ENCODE assay signal across 8 cellular contexts in the genomic region with DNA sequence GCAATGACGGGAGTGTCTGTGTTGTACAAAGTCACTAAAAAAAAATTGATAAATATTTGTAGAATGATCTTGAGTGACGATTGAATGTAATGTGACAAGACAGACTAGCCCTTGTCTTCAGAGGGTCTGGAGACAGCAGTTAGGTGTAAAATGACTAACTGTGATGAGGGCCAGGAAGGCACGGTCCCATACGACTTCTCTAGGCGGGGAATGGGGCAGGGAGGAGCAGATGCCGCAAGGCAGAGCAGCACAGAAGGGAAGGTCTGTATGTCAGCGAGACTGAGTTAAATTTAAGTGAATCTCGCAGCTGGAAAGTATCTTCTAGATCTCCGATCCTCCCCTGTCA. TPM values are rescaled to one million over a fixed set of nuclear protein-coding genes. Genes with fewer than 3 reads are reported as not detected.
DNase-seq lines count a peak whose midpoint lies in the region; ATAC-seq, FAIRE-seq and TF ChIP-seq lines count a peak whose summit lies in the region.

No MANE protein-coding gene starts in this region.

- no peak for TF ChIP-seq POLR2A in endothelial cell of umbilical vein (IDR thresholded peaks at IDR 0.05; ENCODE audit: low read depth, low read length)

- ATAC-seq in GM18511 (IDR thresholded peaks at IDR 0.05; ENCODE audit: unreplicated experiment) = peak; percentile 55

- H3K4me1 Mint-ChIP-seq in HFFc6 (ENCODE audit: low read depth) = peaks cover 30% of the 10 kb centered on the region
- peaks cover 33% of the 10 kb centered on the region for H3K4me1 Mint-ChIP-seq in neural crest cell

- H3K4me3 Mint-ChIP-seq in HFFc6 = peak overlapping the region; percentile 90
- peak overlapping the region; percentile 88 for H3K4me3 Mint-ChIP-seq in neural crest cell

- no peaks in the 10 kb centered on the region for H3K9me3 Mint-ChIP-seq in HFFc6
- peaks cover 3% of the 10 kb centered on the region for H3K9me3 Mint-ChIP-seq in neural crest cell

- intact Hi-C loops in endothelial cell of umbilical vein (cut with micrococcal nuclease) = loop anchor here (1.0 to 2.0 kb wide), 2 partner anchors 27 to 371 kb away; a partner anchor contains a TSS

- H3K36me3 Mint-ChIP-seq in HFFc6 (ENCODE audit: low read depth) (peaks cover 10% of the 10 kb centered on the region; the same call in 1 of the 2 replicates), neural crest cell (ENCODE audit: low read depth) (peaks cover 9% of the 10 kb centered on the region)

- dilution Hi-C loops in endothelial cell of umbilical vein (cut with MboI; ENCODE audit: extremely low pct_ligation_motif_present, low sequenced_read_pairs) = no loop called here

- H3K36me3 ChIP-seq in endothelial cell of umbilical vein (ENCODE audit: control insufficient read depth in 2 of 2, extremely low read depth in 1 of 2, insufficient read depth in 2 of 2, low read length in 2 of 2) = peaks cover 0 to 13% of the 10 kb centered on the region in 2 experiments

- no peaks in the 10 kb centered on the region for H3K9me3 ChIP-seq in endothelial cell of umbilical vein (replicated peaks; ENCODE audit: control insufficient read depth, insufficient read depth, low read length)

- H4K20me1 ChIP-seq in endothelial cell of umbilical vein (replicated peaks; ENCODE audit: control insufficient read depth, extremely low read depth, insufficient read depth, low read length) = no peaks in the 10 kb centered on the region

- H3K27me3 Mint-ChIP-seq in HFFc6 (ENCODE audit: insufficient read depth) = peaks cover 5% of the 10 kb centered on the region; the same call in 1 of the 2 replicates
- no peaks in the 10 kb centered on the region for H3K27me3 Mint-ChIP-seq in neural crest cell (ENCODE audit: low read depth)

- peak overlapping the region; percentile 26 for H3K27ac ChIP-seq in endothelial cell of umbilical vein (ENCODE audit: insufficient read depth, low read depth, low read length)

- H3K9me1 ChIP-seq in endothelial cell of umbilical vein (replicated peaks; ENCODE audit: control insufficient read depth, extremely low read depth, insufficient read depth, low read length) = no peaks in the 10 kb centered on the region

- TF ChIP-seq CTCF in HFFc6 (IDR thresholded peaks at IDR 0.05) = no peak
- no peak for TF ChIP-seq CTCF in endothelial cell of umbilical vein (IDR thresholded peaks at IDR 0.05; ENCODE audit: extremely low read depth in 1 of 2, insufficient read depth in 1 of 2, low read depth in 1 of 2, low read length in 2 of 2)
- TF ChIP-seq CTCF in neural crest cell (conservative IDR thresholded peaks at IDR 0.05) = no peak
- no peak for TF ChIP-seq CTCF in GM20000 (IDR thresholded peaks at IDR 0.05; ENCODE audit: extremely low read depth, missing control alignments)

- CTCF ChIA-PET in endothelial cell of umbilical vein (lab: Charles Lee) = interaction anchor here (1.6 to 1.9 kb wide), 2 partner anchors 14 to 16 kb away, joined by 4 to 6 read pairs; no protein-coding TSS in a partner anchor

- POLR2A ChIA-PET in endothelial cell of umbilical vein (lab: Charles Lee) = no interaction called here

- BruUV-seq in endothelial cell of umbilical vein (replicated peaks; lab: Mats Ljungman, UMichigan) = TSS peak; percentile 71

- peak overlapping the region; percentile 59 for H3K9ac ChIP-seq in endothelial cell of umbilical vein (replicated peaks; ENCODE audit: extremely low read depth, insufficient read depth, low read length)

- in situ Hi-C loops in G401 (cut with HindIII; ENCODE audit: low sequenced_read_pairs) = no loop called here

- no peak for FAIRE-seq in endothelial cell of umbilical vein (lab: Jason Lieb, UNC)

- peak overlapping the region; percentile 74 to 93 (median 92) for H3K4me3 ChIP-seq in endothelial cell of umbilical vein (replicated peaks in 1 of 3; ENCODE audit: insufficient read depth in 1 of 3, low read depth in 1 of 3, low read length in 3 of 3)

- H3K27me3 ChIP-seq in endothelial cell of umbilical vein (ENCODE audit: control insufficient read depth in 2 of 2, insufficient read depth in 2 of 2, low read length in 2 of 2) = no peaks in the 10 kb centered on the region

- H3K4me2 ChIP-seq in endothelial cell of umbilical vein (ENCODE audit: insufficient read depth, low read length) = peak overlapping the region; percentile 93

- peak overlapping the region; percentile 99 for H3K27ac Mint-ChIP-seq in HFFc6
- H3K27ac Mint-ChIP-seq in neural crest cell (ENCODE audit: unreplicated experiment) = peak overlapping the region; percentile 98

- peaks cover 11% of the 10 kb centered on the region for H3K4me1 ChIP-seq in endothelial cell of umbilical vein (ENCODE audit: control insufficient read depth, extremely low read depth, insufficient read depth, low read length)

- H3K79me2 ChIP-seq in endothelial cell of umbilical vein (ENCODE audit: control insufficient read depth, insufficient read depth, low read length) = peaks cover 36% of the 10 kb centered on the region

- H2AFZ ChIP-seq in endothelial cell of umbilical vein (ENCODE audit: low read depth, low read length) = peak overlapping the region; percentile 86

- peak; percentile 17 for DNase-seq in HFFc6
- peak; percentile 58 for DNase-seq in NCI-H69 (lab: John Stamatoyannopoulos, UW)
- no peak for DNase-seq in endothelial cell of umbilical vein (ENCODE audit: low read depth, low spot score)
- no peak for DNase-seq in neural crest cell (ENCODE audit: low read depth, low spot score)
- DNase-seq in activated gamma-delta T cell (lab: John Stamatoyannopoulos, UW) = no peak
- no peak for DNase-seq in GM20000 (ENCODE audit: low spot score)
- no peak for DNase-seq in G401 (ENCODE audit: low spot score)

TF ChIP-seq in endothelial cell of umbilical vein, 7 proteins besides CTCF, POLR2A, EP300 and RAD21:
- TF ChIP-seq JUN (IDR thresholded peaks at IDR 0.05; ENCODE audit: borderline replicate concordance, insufficient read depth, insufficient read length, low read depth) (no peak), EZH2 (IDR thresholded peaks at IDR 0.05; ENCODE audit: borderline replicate concordance, low read depth, low read length, severe bottlenecking) (no peak), POLR2AphosphoS5 (IDR thresholded peaks at IDR 0.05; ENCODE audit: insufficient read depth, low read depth, low read length) (no peak), FOS (IDR thresholded peaks at IDR 0.05; ENCODE audit: borderline replicate concordance, insufficient read depth, low read length) (no peak), GATA2 (IDR thresholded peaks at IDR 0.05; ENCODE audit: insufficient read depth, insufficient read length, low read depth, low read length) (no peak), MYC (IDR thresholded peaks at IDR 0.05; ENCODE audit: low read depth, low read length) (no peak)
- TF ChIP-seq, protein P1, sequence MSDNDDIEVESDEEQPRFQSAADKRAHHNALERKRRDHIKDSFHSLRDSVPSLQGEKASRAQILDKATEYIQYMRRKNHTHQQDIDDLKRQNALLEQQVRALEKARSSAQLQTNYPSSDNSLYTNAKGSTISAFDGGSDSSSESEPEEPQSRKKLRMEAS (IDR thresholded peaks at IDR 0.05; ENCODE audit: insufficient read depth, insufficient read length) = no peak

RNA-seq across cellular contexts. Expression of a gene that starts 0.4 kb away (rescaled TPM):
- 10 to 100 TPM; 11.3 to 36.5 (median 28.8) TPM for total RNA-seq in HFFc6 (2021; fragmentation: NEBNext Ultra II Directional; extraction: Animal tissue kit (Norgen Biotek cat#: 25700))
- total RNA-seq in endothelial cell of umbilical vein (45.7 and 50.8 TPM in 2 replicates), neural crest cell (59.7 and 70.0 TPM in 2 replicates)
- 1.3 and 1.7 TPM in 2 replicates for polyA plus RNA-seq in endothelial cell of umbilical vein
- 3.9 and 4.9 TPM in 2 replicates for polyA plus RNA-seq in endothelial cell of umbilical vein (2011; cell fraction: cytosol; rRNA removed)
- 9.9 and 23.6 TPM in 2 replicates for polyA plus RNA-seq in endothelial cell of umbilical vein (2011; cell fraction: nucleus; rRNA removed)
- polyA plus RNA-seq in endothelial cell of umbilical vein (2012) = 14.2 and 27.7 TPM in 2 replicates
- 8.3 and 8.7 TPM in 2 replicates for polyA minus RNA-seq in endothelial cell of umbilical vein
- 9.1 TPM for polyA minus RNA-seq in endothelial cell of umbilical vein (2011; cell fraction: cytosol; rRNA and poly(A)+ RNA removed)
- polyA minus RNA-seq in endothelial cell of umbilical vein (2011; cell fraction: nucleus; rRNA and poly(A)+ RNA removed) = 23.5 and 43.5 TPM in 2 replicates
- total RNA-seq in G401 (2014; rRNA removed; shearing (Covaris generic)) = 19.6 and 22.1 TPM in 2 replicates

Comparison
In these comparisons a context has a peak if more than half of its experiments do, and no peak if none do; other contexts are left out.
1. DNase-seq: peak in HFFc6 (single experiment) and NCI-H69 (single experiment); none in endothelial cell of umbilical vein (single experiment), neural crest cell (single experiment), activated gamma-delta T cell (single experiment), GM20000 (single experiment) and G401 (single experiment).